8 cellular contexts compared by ENCODE assay signal in genomic region chr3:184712579-184713355, GRCh38. TPM values are rescaled to one million over a fixed set of nuclear protein-coding genes. Genes with fewer than 3 reads are reported as not detected.
DNase-seq lines count a peak whose midpoint lies in the region; ATAC-seq, FAIRE-seq and TF ChIP-seq lines count a peak whose summit lies in the region.

No MANE protein-coding gene starts in this region.

- intact Hi-C loops in HepG2 (cut with micrococcal nuclease; ENCODE audit: unreplicated experiment) = loop anchor here (5.0 kb wide), 1 partner anchor 145 kb away; no protein-coding TSS in a partner anchor

- BruUV-seq in HepG2 (replicated peaks; lab: Mats Ljungman, UMichigan) = no TSS peak

- H3K27me3 Mint-ChIP-seq in activated naive CD4-positive, alpha-beta T cell treated with anti-CD3 and anti-CD28 coated beads, Interleukin-2, amount 10 ng/mL, durations not matched to agents 7 days and 5 days = peaks cover 31% of the 10 kb centered on the region
- H3K27me3 Mint-ChIP-seq in type B pancreatic cell = no peaks in the 10 kb centered on the region

- POLR2A ChIA-PET in HepG2 (lab: Yijun Ruan, JAX) = interaction anchor here (0.8 to 1.5 kb wide), 2 partner anchors 14 to 802 kb away, joined by 3 read pairs; no protein-coding TSS in a partner anchor

- peaks cover 14% of the 10 kb centered on the region for H3K36me3 Mint-ChIP-seq in activated naive CD4-positive, alpha-beta T cell treated with anti-CD3 and anti-CD28 coated beads, Interleukin-2, amount 10 ng/mL, durations not matched to agents 7 days and 5 days
- H3K36me3 Mint-ChIP-seq in type B pancreatic cell = peaks cover 20% of the 10 kb centered on the region

- no peak for FAIRE-seq in HepG2 (lab: Jason Lieb, UNC)

- peaks cover 29% of the 10 kb centered on the region for H3K4me1 Mint-ChIP-seq in activated naive CD4-positive, alpha-beta T cell treated with anti-CD3 and anti-CD28 coated beads, Interleukin-2, amount 10 ng/mL, durations not matched to agents 7 days and 5 days
- peaks cover 61% of the 10 kb centered on the region for H3K4me1 Mint-ChIP-seq in type B pancreatic cell (ENCODE audit: unreplicated experiment)

- WGBS in HepG2 (ENCODE audit: low lambda C conversion rate) = 34% methylated on average over 7 of the region's 7 CpGs

- no peak for TF ChIP-seq POLR2A in HepG2 (IDR thresholded peaks at IDR 0.05; ENCODE audit: insufficient read depth in 1 of 2, low read depth in 2 of 2, low read length in 2 of 2)

- TF ChIP-seq RAD21 in HepG2 (CRISPR knock-in tag; IDR thresholded peaks at IDR 0.05) = no peak

- H3K27ac Mint-ChIP-seq in activated naive CD4-positive, alpha-beta T cell treated with anti-CD3 and anti-CD28 coated beads, Interleukin-2, amount 10 ng/mL, durations not matched to agents 7 days and 5 days = peak overlapping the region; percentile 61
- H3K27ac Mint-ChIP-seq in type B pancreatic cell = peak overlapping the region; percentile 88

- H3K4me1 ChIP-seq in HepG2 (ENCODE audit: insufficient read depth, low read length) = peaks cover 33% of the 10 kb centered on the region

- TF ChIP-seq EP300 in HepG2 (IDR thresholded peaks at IDR 0.05; ENCODE audit: low read depth in 2 of 2, low read length in 2 of 2) (no peak), HepG2 (CRISPR knock-in tag; IDR thresholded peaks at IDR 0.05; ENCODE audit: borderline replicate concordance) (no peak)

- ATAC-seq in HepG2 (no peak), HG03571 (IDR thresholded peaks at IDR 0.05; ENCODE audit: unreplicated experiment) (no peak)

- H3K27ac ChIP-seq in angular gyrus (ENCODE audit: low read depth, low read length) = peak overlapping the region; percentile 85
- peak overlapping the region; percentile 21 for H3K27ac ChIP-seq in HepG2 (ENCODE audit: extremely low read length, insufficient read depth, low read length)

- no peak for DNase-seq in activated naive CD4-positive, alpha-beta T cell treated with anti-CD3 and anti-CD28 coated beads, Interleukin-2, amount 10 ng/mL, durations not matched to agents 7 days and 5 days
- DNase-seq in activated naive CD4-positive, alpha-beta T cell treated with anti-CD3 and anti-CD28 coated beads, Interleukin-2, amount 50 U/mL, for 16 hours = no peak
- DNase-seq in HepG2 (ENCODE audit: low spot score) (no peak), type B pancreatic cell (ENCODE audit: extremely low spot score, unreplicated experiment) (no peak), NCI-H187 (lab: John Stamatoyannopoulos, UW) (no peak)
- DNase-seq in stimulated activated CD4-positive, alpha-beta T cell treated with anti-CD3 and anti-CD28 coated beads, Interleukin-2, amount 100 ng/mL, for 24 hours = no peak

- TF ChIP-seq CTCF in HepG2 (CRISPR knock-in tag; IDR thresholded peaks at IDR 0.05) (no peak), type B pancreatic cell (conservative IDR thresholded peaks at IDR 0.05) (no peak)

- H3K36me3 ChIP-seq in HepG2 (replicated peaks in 1 of 2; ENCODE audit: control insufficient read depth in 1 of 2, insufficient read depth in 2 of 2, low read length in 2 of 2) = peaks cover 0 to 5% of the 10 kb centered on the region in 2 experiments; a peak in 1 of 5 replicates

- peak overlapping the region; percentile 95 for H2AFZ ChIP-seq in HepG2 (ENCODE audit: low read length)

- CTCF ChIA-PET in activated naive CD4-positive, alpha-beta T cell treated with anti-CD3 and anti-CD28 coated beads, Interleukin-2, amount 10 ng/mL, durations not matched to agents 7 days and 5 days (lab: Charles Lee) = no interaction called here
- CTCF ChIA-PET in HepG2 (lab: Yijun Ruan, JAX; ENCODE audit: low intra/inter-chr PET ratio, low total read pairs) = no interaction called here

- H4K20me1 ChIP-seq in HepG2 (ENCODE audit: insufficient read depth, low read length) = no peaks in the 10 kb centered on the region; the same call in 1 of the 2 replicates

- peak overlapping the region; percentile 87 for H3K4me3 Mint-ChIP-seq in activated naive CD4-positive, alpha-beta T cell treated with anti-CD3 and anti-CD28 coated beads, Interleukin-2, amount 10 ng/mL, durations not matched to agents 7 days and 5 days
- H3K4me3 Mint-ChIP-seq in type B pancreatic cell = peak overlapping the region; percentile 93

- no peaks in the 10 kb centered on the region for H3K9me3 Mint-ChIP-seq in activated naive CD4-positive, alpha-beta T cell treated with anti-CD3 and anti-CD28 coated beads, Interleukin-2, amount 10 ng/mL, durations not matched to agents 7 days and 5 days
- H3K9me3 Mint-ChIP-seq in type B pancreatic cell = peaks cover under 1% of the 10 kb centered on the region

- no peaks in the 10 kb centered on the region for H3K9me3 ChIP-seq in HepG2 (ENCODE audit: low read length)

- H3K4me2 ChIP-seq in HepG2 (ENCODE audit: low read depth, low read length) = peak overlapping the region; percentile 85

- peak overlapping the region; percentile 68 for H3K9ac ChIP-seq in HepG2 (ENCODE audit: insufficient read depth, low read depth, low read length)

- in situ Hi-C loops in HepG2 (cut with HindIII; ENCODE audit: extremely low pct_ligation_motif_present, low pct_unique_long_range_greater_than_20kb) = no loop called here

- H3K27me3 ChIP-seq in HepG2 (ENCODE audit: control insufficient read depth in 1 of 2, insufficient read depth in 2 of 2, low read length in 2 of 2) = no peaks in the 10 kb centered on the region; a peak in 1 of 5 replicates

- H3K79me2 ChIP-seq in HepG2 (ENCODE audit: insufficient read depth, low read length) = peaks cover 23% of the 10 kb centered on the region

- H3K4me3 ChIP-seq in HepG2 (replicated peaks in 1 of 3; ENCODE audit: insufficient read depth in 1 of 3, low read depth in 2 of 3, low read length in 3 of 3) = peak overlapping the region; percentile 75 to 94 (median 83)

TF ChIP-seq in HepG2, 621 proteins besides CTCF, POLR2A, EP300 and RAD21:
- peak; percentile 87 for TF ChIP-seq HNRNPK (IDR thresholded peaks at IDR 0.05; ENCODE audit: low read depth, low read length, poor library complexity, severe bottlenecking)
- TF ChIP-seq SCMH1 (CRISPR knock-in tag; IDR thresholded peaks at IDR 0.05; ENCODE audit: borderline replicate concordance) = no peak
- 0 out of 2 replicates have a peak, but pooled peaks have one; percentile 58 for TF ChIP-seq U2AF2 (IDR thresholded peaks at IDR 0.05; ENCODE audit: low read depth, low read length)

RNA-seq across cellular contexts. Expression of gene MAGEF1, which starts 0.9 kb away (rescaled TPM):
- 60.5 and 62.4 TPM in 2 replicates for total RNA-seq in HepG2 (2016; rRNA removed; fragmentation: Illumina TruSeq; extraction: Trizol)
- 11.1 and 11.7 TPM in 2 replicates for total RNA-seq in HepG2 (2016; cell fraction: cytosol; rRNA removed; fragmentation: Illumina TruSeq; extraction: Trizol; ENCODE audit: low read depth)
- total RNA-seq in HepG2 (2016; cell fraction: insoluble cytoplasmic fraction; rRNA removed; fragmentation: Illumina TruSeq; extraction: Trizol) = 62.2 and 63.0 TPM in 2 replicates
- 35.0 and 37.6 TPM in 2 replicates for total RNA-seq in HepG2 (2016; cell fraction: membrane; rRNA removed; fragmentation: Illumina TruSeq; extraction: Trizol)
- total RNA-seq in HepG2 (2016; cell fraction: nucleus; rRNA removed; fragmentation: Illumina TruSeq; extraction: Trizol) = 29.3 and 33.3 TPM in 2 replicates
- 26.0 and 28.4 TPM in 2 replicates for polyA plus RNA-seq in HepG2 (2011; rRNA removed)
- polyA plus RNA-seq in HepG2 (2011; cell fraction: cytosol; rRNA removed) = 28.8 and 31.3 TPM in 2 replicates
- polyA plus RNA-seq in HepG2 (2011; cell fraction: nucleus; rRNA removed) = 9.3 and 9.9 TPM in 2 replicates
- polyA plus RNA-seq in HepG2 (2012) = 40.7 and 43.6 TPM in 2 replicates
- polyA plus RNA-seq in HepG2 (2016; cell fraction: cytosol; fragmentation: Illumina TruSeq; extraction: Trizol; ENCODE audit: low read depth) = 9.6 and 9.9 TPM in 2 replicates
- 85.1 and 85.2 TPM in 2 replicates for polyA plus RNA-seq in HepG2 (2016; cell fraction: insoluble cytoplasmic fraction; fragmentation: Illumina TruSeq; extraction: Trizol; ENCODE audit: low read depth)
- 27.9 and 30.4 TPM in 2 replicates for polyA plus RNA-seq in HepG2 (2016; cell fraction: membrane; fragmentation: Illumina TruSeq; extraction: Trizol; ENCODE audit: low read depth)
- 55.9 and 56.3 TPM in 2 replicates for polyA plus RNA-seq in HepG2 (2016; cell fraction: nucleus; fragmentation: Illumina TruSeq; extraction: Trizol; ENCODE audit: insufficient read depth, low read depth)
- 7.2 and 10.5 TPM in 2 replicates for polyA minus RNA-seq in HepG2 (2011; rRNA and poly(A)+ RNA removed; ENCODE audit: low replicate concordance)
- 18.7 and 19.4 TPM in 2 replicates for polyA minus RNA-seq in HepG2 (2011; cell fraction: cytosol; rRNA and poly(A)+ RNA removed)
- polyA minus RNA-seq in HepG2 (2011; cell fraction: nucleus; rRNA and poly(A)+ RNA removed) = 8.4 and 9.0 TPM in 2 replicates
- 69.2 and 75.2 TPM in 2 replicates for total RNA-seq in type B pancreatic cell (ENCODE audit: low replicate concordance)
